ENCODE assay signal across 17 cellular contexts in the genomic region with DNA sequence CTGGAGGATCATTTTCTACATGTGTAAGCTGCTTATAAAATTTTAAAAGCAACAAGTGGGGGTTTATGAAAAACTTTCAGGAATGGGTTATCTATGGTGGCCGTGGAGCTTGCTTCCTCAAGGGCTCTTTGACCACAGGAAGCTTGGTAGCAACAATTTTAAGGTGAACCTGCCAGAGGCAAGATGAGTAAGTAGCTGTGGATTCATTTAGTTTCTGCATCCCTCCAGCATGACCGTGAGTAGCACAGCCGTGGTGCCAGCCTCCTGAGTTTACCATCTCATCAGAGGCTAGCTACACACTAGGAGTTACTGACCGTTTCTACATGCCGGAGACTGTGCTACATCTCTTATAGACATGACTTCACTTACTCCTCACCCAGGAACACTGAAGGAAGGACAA. TPM values are rescaled to one million over a fixed set of nuclear protein-coding genes. Genes with fewer than 3 reads are reported as not detected.
DNase-seq lines count a peak whose midpoint lies in the region; ATAC-seq, FAIRE-seq and TF ChIP-seq lines count a peak whose summit lies in the region.
"Had no signal": no experiment of that assay in that cellular context is flagged by ENCODE, and none has a peak within 500 bp of the region (broad histone marks: within the 10 kb centered on the region; RNA-seq: fewer than 3 reads in every experiment).

No MANE protein-coding gene starts in this region.

- FAIRE-seq in keratinocyte (lab: Jason Lieb, UNC) (peak; percentile 91), frontal cortex (lab: Jason Lieb, UNC) (no peak)

- intact Hi-C loops in CD8-positive, alpha-beta T cell (cut with DNase I, micrococcal nuclease), result no loop called here
- intact Hi-C loops in esophagus squamous epithelium (cut with DNase I), result no loop called here

- H3K9me3 Mint-ChIP-seq in CD8-positive, alpha-beta T cell, result no peaks in the 10 kb centered on the region
- H3K9me3 Mint-ChIP-seq in HFFc6, result no peaks in the 10 kb centered on the region
- no peaks in the 10 kb centered on the region for H3K9me3 Mint-ChIP-seq in activated T-helper 17 cell treated with anti-CD3 and anti-CD28 coated beads, Interleukin-2, amount 50 U/mL, for 72 hours
- no peaks in the 10 kb centered on the region for H3K9me3 Mint-ChIP-seq in naive thymus-derived CD8-positive, alpha-beta T cell
- H3K9me3 Mint-ChIP-seq: central memory CD8-positive, alpha-beta T cell; IgD-negative memory B cell had no signal

- peaks cover 33% of the 10 kb centered on the region for H3K36me3 Mint-ChIP-seq in CD8-positive, alpha-beta T cell
- H3K36me3 Mint-ChIP-seq in HFFc6 (ENCODE audit: low read depth), result peaks cover 17% of the 10 kb centered on the region
- peaks cover 28% of the 10 kb centered on the region for H3K36me3 Mint-ChIP-seq in activated T-helper 17 cell treated with anti-CD3 and anti-CD28 coated beads, Interleukin-2, amount 50 U/mL, for 72 hours (ENCODE audit: low read depth)
- peaks cover 0 to 26% (median 5%) of the 10 kb centered on the region in 3 donors for H3K36me3 Mint-ChIP-seq in naive thymus-derived CD8-positive, alpha-beta T cell

- no peak for TF ChIP-seq CTCF in CD8-positive, alpha-beta T cell (IDR thresholded peaks at IDR 0.05)
- TF ChIP-seq CTCF in HFFc6 (IDR thresholded peaks at IDR 0.05) (no peak), keratinocyte (optimal IDR thresholded peaks at IDR 0.05 in 1 of 3, IDR thresholded peaks at IDR 0.05 in 1 of 3, conservative IDR thresholded peaks at IDR 0.05 in 1 of 3; ENCODE audit: extremely low read depth in 1 of 3, insufficient read depth in 2 of 3, low read length in 3 of 3) (no peak), esophagus squamous epithelium (IDR thresholded peaks at IDR 0.05) (no peak)

- H3K79me2 ChIP-seq in keratinocyte (ENCODE audit: control insufficient read depth, insufficient read depth, low read length), result no peaks in the 10 kb centered on the region

- POLR2A ChIA-PET in CD8-positive, alpha-beta T cell (lab: Charles Lee), result interaction anchor here (0.9 kb wide), 1 partner anchor 81 kb away, joined by 3 read pairs; a partner anchor contains a TSS
- POLR2A ChIA-PET in naive thymus-derived CD8-positive, alpha-beta T cell (lab: Charles Lee), result interaction anchor here (1.1 to 2.2 kb wide), 2 partner anchors 26 to 33 kb away, joined by 3 to 9 read pairs; a partner anchor contains a TSS

- H3K27me3 ChIP-seq in CD8-positive, alpha-beta T cell (ENCODE audit: insufficient read depth, low read length), result no peaks in the 10 kb centered on the region
- H3K27me3 ChIP-seq in keratinocyte (ENCODE audit: control insufficient read depth, extremely low read depth, insufficient read depth, low read length), result no peaks in the 10 kb centered on the region
- no peaks in the 10 kb centered on the region for H3K27me3 ChIP-seq in esophagus squamous epithelium

- no peak for DNase-seq in CD8-positive, alpha-beta T cell
- DNase-seq in HFFc6 (peak; percentile 76), keratinocyte (ENCODE audit: low read depth, low spot score) (no peak), frontal cortex (ENCODE audit: low spot score in 2 of 2) (no peak), NCI-H1092 treated with DMSO at 0.1 percent for 48 hours (lab: John Stamatoyannopoulos, UW) (no peak), esophagus squamous epithelium (lab: John Stamatoyannopoulos, UW) (no peak)
- DNase-seq in naive thymus-derived CD8-positive, alpha-beta T cell, result no peak
- DNase-seq: activated CD8-positive, alpha-beta memory T cell treated with anti-CD3 and anti-CD28 coated beads for 24 hours; activated gamma-delta T cell; glutamatergic neuron; NCI-H1417 had no signal

- no peaks in the 10 kb centered on the region for H3K9me1 ChIP-seq in keratinocyte (ENCODE audit: control insufficient read depth, extremely low read depth, insufficient read depth, low read length)

- no peak overlapping the region for H3K9ac ChIP-seq in keratinocyte (ENCODE audit: control insufficient read depth, extremely low read depth, insufficient read depth, low read length)

- H3K9me3 ChIP-seq in CD8-positive, alpha-beta T cell (ENCODE audit: low read length), result no peaks in the 10 kb centered on the region
- H3K9me3 ChIP-seq in keratinocyte (ENCODE audit: control insufficient read depth, low read depth, low read length), result no peaks in the 10 kb centered on the region
- H3K9me3 ChIP-seq in esophagus squamous epithelium, result no peaks in the 10 kb centered on the region
- H3K9me3 ChIP-seq: HAP-1 had no signal

- H3K27ac ChIP-seq in CD8-positive, alpha-beta T cell (ENCODE audit: low read depth, low read length), result no peak overlapping the region
- H3K27ac ChIP-seq in keratinocyte (ENCODE audit: control insufficient read depth, insufficient read depth, low read length) (peak overlapping the region; percentile 24), esophagus squamous epithelium (no peak overlapping the region)

- no peak overlapping the region for H3K4me3 ChIP-seq in CD8-positive, alpha-beta T cell (ENCODE audit: low read depth, low read length)
- H3K4me3 ChIP-seq in keratinocyte (ENCODE audit: control insufficient read depth in 2 of 3, extremely low read depth in 1 of 3, insufficient read depth in 2 of 3, low read depth in 1 of 3, low read length in 3 of 3) (no peak overlapping the region), esophagus squamous epithelium (no peak overlapping the region)
- H3K4me3 ChIP-seq: HAP-1 had no signal

- H3K4me1 Mint-ChIP-seq in CD8-positive, alpha-beta T cell (ENCODE audit: low read depth), result no peaks in the 10 kb centered on the region
- peaks cover 37% of the 10 kb centered on the region for H3K4me1 Mint-ChIP-seq in HFFc6 (ENCODE audit: low read depth)
- no peaks in the 10 kb centered on the region for H3K4me1 Mint-ChIP-seq in activated T-helper 17 cell treated with anti-CD3 and anti-CD28 coated beads, Interleukin-2, amount 50 U/mL, for 72 hours
- H3K4me1 Mint-ChIP-seq in naive thymus-derived CD8-positive, alpha-beta T cell, result peaks cover 0 to 7% (median 0%) of the 10 kb centered on the region in 4 donors
- H3K4me1 Mint-ChIP-seq: central memory CD8-positive, alpha-beta T cell; IgD-negative memory B cell had no signal

- peak overlapping the region; percentile 32 for H3K27ac Mint-ChIP-seq in CD8-positive, alpha-beta T cell
- H3K27ac Mint-ChIP-seq in HFFc6, result peak overlapping the region; percentile 65
- H3K27ac Mint-ChIP-seq in activated T-helper 17 cell treated with anti-CD3 and anti-CD28 coated beads, Interleukin-2, amount 50 U/mL, for 72 hours, result peak overlapping the region; percentile 58
- H3K27ac Mint-ChIP-seq in naive thymus-derived CD8-positive, alpha-beta T cell, result peak overlapping the region in 5 of 10 donors; percentile 33 to 69 (median 62)

- peaks cover 12% of the 10 kb centered on the region for H3K36me3 ChIP-seq in CD8-positive, alpha-beta T cell (ENCODE audit: insufficient read depth, low read length)
- peaks cover 9 to 20% of the 10 kb centered on the region in 2 experiments for H3K36me3 ChIP-seq in keratinocyte (ENCODE audit: control insufficient read depth in 2 of 2, extremely low read depth in 1 of 2, insufficient read depth in 2 of 2, low read length in 2 of 2)
- H3K36me3 ChIP-seq in esophagus squamous epithelium, result peaks cover 5 to 29% (median 9%) of the 10 kb centered on the region in 3 donors

- H3K4me1 ChIP-seq in CD8-positive, alpha-beta T cell (ENCODE audit: insufficient read depth, low read length), result no peaks in the 10 kb centered on the region
- H3K4me1 ChIP-seq in keratinocyte (ENCODE audit: control insufficient read depth, extremely low read depth, insufficient read depth, low read length), result peaks cover 31% of the 10 kb centered on the region
- peaks cover 15 to 27% (median 17%) of the 10 kb centered on the region in 3 donors for H3K4me1 ChIP-seq in esophagus squamous epithelium

- dilution Hi-C loops in keratinocyte (cut with MboI; ENCODE audit: extremely low pct_ligation_motif_present, low sequenced_read_pairs), result no loop called here

- TF ChIP-seq POLR2A in esophagus squamous epithelium (IDR thresholded peaks at IDR 0.05), result no peak

- ATAC-seq in CD8-positive, alpha-beta T cell, result no peak
- ATAC-seq in activated T-helper 17 cell treated with anti-CD3 and anti-CD28 coated beads, Interleukin-2, amount 50 U/mL, for 72 hours (replicated peaks), result no peak
- no peak for ATAC-seq in naive thymus-derived CD8-positive, alpha-beta T cell

- no peak overlapping the region for H3K4me2 ChIP-seq in keratinocyte (ENCODE audit: control insufficient read depth, extremely low read depth, insufficient read depth, low read depth, low read length)

- CTCF ChIA-PET in CD8-positive, alpha-beta T cell (lab: Charles Lee), result interaction anchor here (1.1 to 1.6 kb wide), 4 partner anchors 31 to 126 kb away, joined by 3 to 6 read pairs (median 4); a partner anchor contains a TSS

- H4K20me1 ChIP-seq in keratinocyte (ENCODE audit: control insufficient read depth, extremely low read depth, insufficient read depth, low read length), result peaks cover 3% of the 10 kb centered on the region

- H2AFZ ChIP-seq in keratinocyte (ENCODE audit: control insufficient read depth, low read length), result no peak overlapping the region

- no peak overlapping the region for H3K4me3 Mint-ChIP-seq in CD8-positive, alpha-beta T cell
- no peak overlapping the region; the same call in 1 of the 2 replicates for H3K4me3 Mint-ChIP-seq in HFFc6
- no peak overlapping the region for H3K4me3 Mint-ChIP-seq in activated T-helper 17 cell treated with anti-CD3 and anti-CD28 coated beads, Interleukin-2, amount 50 U/mL, for 72 hours
- no peak overlapping the region for H3K4me3 Mint-ChIP-seq in naive thymus-derived CD8-positive, alpha-beta T cell
- H3K4me3 Mint-ChIP-seq: central memory CD8-positive, alpha-beta T cell; IgD-negative memory B cell had no signal

- WGBS in esophagus squamous epithelium, 2 donors, result 32 to 55% methylated on average over 4 to 5 of the region's 5 CpGs

- H3K27me3 Mint-ChIP-seq in CD8-positive, alpha-beta T cell (ENCODE audit: low read depth), result no peaks in the 10 kb centered on the region
- peaks cover 5% of the 10 kb centered on the region for H3K27me3 Mint-ChIP-seq in HFFc6 (ENCODE audit: insufficient read depth)
- H3K27me3 Mint-ChIP-seq in activated T-helper 17 cell treated with anti-CD3 and anti-CD28 coated beads, Interleukin-2, amount 50 U/mL, for 72 hours, result no peaks in the 10 kb centered on the region
- H3K27me3 Mint-ChIP-seq in naive thymus-derived CD8-positive, alpha-beta T cell, result no peaks in the 10 kb centered on the region
- H3K27me3 Mint-ChIP-seq: central memory CD8-positive, alpha-beta T cell; IgD-negative memory B cell had no signal

RNA-seq across cellular contexts. Expression of a gene that starts 30.0 kb away (rescaled TPM):
- total RNA-seq in CD8-positive, alpha-beta T cell, result 1 to 10 TPM; 4.0 to 5.0 TPM
- total RNA-seq in HFFc6 (2021; fragmentation: NEBNext Ultra II Directional; extraction: Animal tissue kit (Norgen Biotek cat#: 25700)), result 1 to 10 TPM; 6.4 to 7.2 (median 6.6) TPM
- total RNA-seq in activated T-helper 17 cell treated with anti-CD3 and anti-CD28 coated beads, Interleukin-2, amount 50 U/mL, for 72 hours, result 1 to 10 TPM; 3.2 to 3.8 TPM
- polyA plus RNA-seq in keratinocyte, result 11.8 to 27.7 TPM (median 13.4 TPM) in 3 replicates
- 9.4 TPM for polyA plus RNA-seq in keratinocyte (2011; ENCODE audit: low read depth)
- 5.3 and 11.5 TPM in 2 replicates for polyA plus RNA-seq in keratinocyte (2011; cell fraction: cytosol; rRNA removed)
- 67.6 and 102 TPM in 2 replicates for polyA plus RNA-seq in keratinocyte (2011; cell fraction: nucleus; rRNA removed)
- polyA plus RNA-seq in keratinocyte (2012; ENCODE audit: low replicate concordance), result 20.7 and 21.6 TPM in 2 replicates
- 14.1 to 17.2 TPM (median 15.1 TPM) in 3 replicates for polyA minus RNA-seq in keratinocyte
- 19.6 TPM for polyA minus RNA-seq in keratinocyte (2011; cell fraction: cytosol; rRNA and poly(A)+ RNA removed)
- 41.2 and 42.0 TPM in 2 replicates for polyA minus RNA-seq in keratinocyte (2011; cell fraction: nucleus; rRNA and poly(A)+ RNA removed)
- total RNA-seq in frontal cortex, result 24.9 TPM
- total RNA-seq in naive thymus-derived CD8-positive, alpha-beta T cell, result 1 to 10 TPM; 6.3 to 7.0 TPM
- 1 to 10 TPM in 1 of 3 donors, under 1 TPM in 2; 0.57 to 1.4 (median 0.59) TPM for polyA plus RNA-seq in naive thymus-derived CD8-positive, alpha-beta T cell
- 10 to 100 TPM; 24.3 to 37.8 (median 32.6) TPM for total RNA-seq in esophagus squamous epithelium
- polyA plus RNA-seq: IgD-negative memory B cell had no signal

RNA-seq across cellular contexts. Expression of a gene that starts 32.8 kb away (rescaled TPM):
- 10 to 100 TPM; 67.9 to 71.8 TPM for total RNA-seq in CD8-positive, alpha-beta T cell
- 10 to 100 TPM; 26.4 to 36.4 (median 33.4) TPM for total RNA-seq in HFFc6 (2021; fragmentation: NEBNext Ultra II Directional; extraction: Animal tissue kit (Norgen Biotek cat#: 25700))
- 10 to 100 TPM; 33.2 to 58.0 TPM for total RNA-seq in activated T-helper 17 cell treated with anti-CD3 and anti-CD28 coated beads, Interleukin-2, amount 50 U/mL, for 72 hours
- 13.7 to 24.6 TPM (median 23.2 TPM) in 3 replicates for polyA plus RNA-seq in keratinocyte
- 6.0 TPM for polyA plus RNA-seq in keratinocyte (2011; ENCODE audit: low read depth)
- 10.7 and 21.0 TPM in 2 replicates for polyA plus RNA-seq in keratinocyte (2011; cell fraction: cytosol; rRNA removed)
- polyA plus RNA-seq in keratinocyte (2011; cell fraction: nucleus; rRNA removed), result 35.6 and 37.3 TPM in 2 replicates
- 5.6 and 9.4 TPM in 2 replicates for polyA plus RNA-seq in keratinocyte (2012; ENCODE audit: low replicate concordance)
- 13.0 to 31.4 TPM (median 25.7 TPM) in 3 replicates for polyA minus RNA-seq in keratinocyte
- 10.7 TPM for polyA minus RNA-seq in keratinocyte (2011; cell fraction: cytosol; rRNA and poly(A)+ RNA removed)
- 19.4 and 35.4 TPM in 2 replicates for polyA minus RNA-seq in keratinocyte (2011; cell fraction: nucleus; rRNA and poly(A)+ RNA removed)
- total RNA-seq in frontal cortex (35.9 TPM), esophagus squamous epithelium (10 to 100 TPM; 13.0 to 36.4 (median 22.3) TPM)
- 10 to 100 TPM; 81.3 to 93.0 TPM for total RNA-seq in naive thymus-derived CD8-positive, alpha-beta T cell
- polyA plus RNA-seq in naive thymus-derived CD8-positive, alpha-beta T cell, result 10 to 100 TPM; 10.4 to 19.4 (median 18.5) TPM

RNA-seq across cellular contexts. Expression of a gene that starts 33.6 kb away (rescaled TPM):
- total RNA-seq in CD8-positive, alpha-beta T cell, result not detected
- total RNA-seq in HFFc6 (2021; fragmentation: NEBNext Ultra II Directional; extraction: Animal tissue kit (Norgen Biotek cat#: 25700)), result not detected
- total RNA-seq in activated T-helper 17 cell treated with anti-CD3 and anti-CD28 coated beads, Interleukin-2, amount 50 U/mL, for 72 hours, result not detected
- polyA plus RNA-seq in keratinocyte, result not detected in 3 replicates
- polyA plus RNA-seq in keratinocyte (2011; ENCODE audit: low read depth), result not detected
- polyA plus RNA-seq in keratinocyte (2011; cell fraction: cytosol; rRNA removed), result not detected in 2 replicates
- not detected in 2 replicates for polyA plus RNA-seq in keratinocyte (2011; cell fraction: nucleus; rRNA removed)
- polyA plus RNA-seq in keratinocyte (2012; ENCODE audit: low replicate concordance), result 0.17 TPM in 1 of 2 replicates, not detected in the other
- not detected in 3 replicates for polyA minus RNA-seq in keratinocyte
- not detected for polyA minus RNA-seq in keratinocyte (2011; cell fraction: cytosol; rRNA and poly(A)+ RNA removed)
- polyA minus RNA-seq in keratinocyte (2011; cell fraction: nucleus; rRNA and poly(A)+ RNA removed), result not detected in 2 replicates
- total RNA-seq in frontal cortex, result not detected
- total RNA-seq in naive thymus-derived CD8-positive, alpha-beta T cell, result not detected
- polyA plus RNA-seq in naive thymus-derived CD8-positive, alpha-beta T cell, result under 1 TPM in 1 of 3 donors, not detected in 2; 0.06 TPM
- total RNA-seq in esophagus squamous epithelium, result not detected
- total RNA-seq: kidney epithelial cell, ureter had no signal
- polyA plus RNA-seq: IgD-negative memory B cell had no signal

RNA-seq across cellular contexts. Expression of a gene that starts 55.5 kb away (rescaled TPM):
- 100 to 1,000 TPM; 178 to 185 TPM for total RNA-seq in CD8-positive, alpha-beta T cell
- total RNA-seq in HFFc6 (2021; fragmentation: NEBNext Ultra II Directional; extraction: Animal tissue kit (Norgen Biotek cat#: 25700)), result 1 to 10 TPM; 1.8 to 3.2 (median 2.7) TPM
- total RNA-seq in activated T-helper 17 cell treated with anti-CD3 and anti-CD28 coated beads, Interleukin-2, amount 50 U/mL, for 72 hours, result 100 to 1,000 TPM; 132 to 199 TPM
- polyA plus RNA-seq in keratinocyte, result 12.2 to 35.8 TPM (median 12.4 TPM) in 3 replicates
- 7.1 TPM for polyA plus RNA-seq in keratinocyte (2011; ENCODE audit: low read depth)
- polyA plus RNA-seq in keratinocyte (2011; cell fraction: cytosol; rRNA removed), result 3.6 and 6.6 TPM in 2 replicates
- 100 and 140 TPM in 2 replicates for polyA plus RNA-seq in keratinocyte (2011; cell fraction: nucleus; rRNA removed)
- polyA plus RNA-seq in keratinocyte (2012; ENCODE audit: low replicate concordance), result 16.7 and 29.9 TPM in 2 replicates
- polyA minus RNA-seq in keratinocyte, result 11.3 to 20.1 TPM (median 11.4 TPM) in 3 replicates
- 6.1 TPM for polyA minus RNA-seq in keratinocyte (2011; cell fraction: cytosol; rRNA and poly(A)+ RNA removed)
- 17.1 and 23.7 TPM in 2 replicates for polyA minus RNA-seq in keratinocyte (2011; cell fraction: nucleus; rRNA and poly(A)+ RNA removed)
- 9.0 TPM for total RNA-seq in frontal cortex
- total RNA-seq in naive thymus-derived CD8-positive, alpha-beta T cell, result 100 to 1,000 TPM; 378 to 381 TPM
- 10 to 100 TPM in 2 of 3 donors, 1 to 10 TPM in 1; 7.2 to 28.7 (median 10.6) TPM for polyA plus RNA-seq in naive thymus-derived CD8-positive, alpha-beta T cell
- 10 to 100 TPM; 22.1 to 47.3 (median 34.3) TPM for total RNA-seq in esophagus squamous epithelium

RNA-seq across cellular contexts. Expression of a gene that starts 58.3 kb away (rescaled TPM):
- total RNA-seq in CD8-positive, alpha-beta T cell, result 10 to 100 TPM; 31.9 to 35.0 TPM
- total RNA-seq in HFFc6 (2021; fragmentation: NEBNext Ultra II Directional; extraction: Animal tissue kit (Norgen Biotek cat#: 25700)), result 10 to 100 TPM; 10.0 to 15.1 (median 11.3) TPM
- 10 to 100 TPM; 22.0 to 28.5 TPM for total RNA-seq in activated T-helper 17 cell treated with anti-CD3 and anti-CD28 coated beads, Interleukin-2, amount 50 U/mL, for 72 hours
- polyA plus RNA-seq in keratinocyte, result 9.7 to 21.1 TPM (median 10.9 TPM) in 3 replicates
- 13.1 TPM for polyA plus RNA-seq in keratinocyte (2011; ENCODE audit: low read depth)
- polyA plus RNA-seq in keratinocyte (2011; cell fraction: cytosol; rRNA removed), result 5.6 and 9.2 TPM in 2 replicates
- 28.2 and 30.9 TPM in 2 replicates for polyA plus RNA-seq in keratinocyte (2011; cell fraction: nucleus; rRNA removed)
- 11.5 and 12.6 TPM in 2 replicates for polyA plus RNA-seq in keratinocyte (2012; ENCODE audit: low replicate concordance)
- 12.6 to 19.0 TPM (median 16.8 TPM) in 3 replicates for polyA minus RNA-seq in keratinocyte
- polyA minus RNA-seq in keratinocyte (2011; cell fraction: cytosol; rRNA and poly(A)+ RNA removed), result 25.7 TPM
- polyA minus RNA-seq in keratinocyte (2011; cell fraction: nucleus; rRNA and poly(A)+ RNA removed), result 17.1 and 28.2 TPM in 2 replicates
- total RNA-seq in frontal cortex (11.4 TPM), esophagus squamous epithelium (10 to 100 TPM in 3 of 4 donors, 1 to 10 TPM in 1; 7.2 to 26.0 (median 16.0) TPM)
- total RNA-seq in naive thymus-derived CD8-positive, alpha-beta T cell, result 10 to 100 TPM; 64.5 to 73.2 TPM
- 10 to 100 TPM in 2 of 3 donors, 1 to 10 TPM in 1; 9.8 to 30.0 (median 28.7) TPM for polyA plus RNA-seq in naive thymus-derived CD8-positive, alpha-beta T cell
